ENCODE assay signal across 8 cellular contexts in the genomic region with DNA sequence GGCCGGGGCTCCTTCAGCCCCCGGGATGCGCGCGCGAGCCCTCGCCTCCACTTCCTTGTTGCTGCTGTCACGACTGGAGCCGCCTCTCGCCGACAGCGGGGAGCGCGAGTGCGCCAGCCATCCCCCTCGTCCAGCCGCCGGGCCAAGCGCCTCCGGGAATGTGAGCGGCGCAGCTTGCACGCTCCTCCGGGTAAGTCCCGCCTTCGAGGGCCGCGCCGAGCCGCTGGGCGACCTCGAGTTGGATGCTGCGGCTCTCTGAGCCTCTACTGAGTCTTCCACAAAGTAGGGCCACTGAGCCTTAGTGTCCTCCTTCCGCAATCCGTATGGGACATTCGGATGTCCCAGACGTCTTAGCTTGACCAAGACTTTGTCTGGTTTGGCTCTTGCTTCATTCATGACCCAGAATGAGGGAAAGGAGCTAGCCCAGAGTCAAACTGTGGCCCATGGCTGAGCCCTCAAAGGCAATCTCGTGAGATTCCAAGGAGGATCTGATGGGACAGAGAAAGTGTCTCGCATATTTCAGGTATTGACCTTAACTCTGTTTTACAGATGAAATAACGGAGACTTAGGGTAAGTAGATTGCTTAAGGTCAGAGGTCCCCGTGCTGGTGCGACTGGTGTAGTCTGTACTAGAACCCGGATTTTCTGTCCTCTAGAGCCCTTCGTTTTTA. TPM values are rescaled to one million over a fixed set of nuclear protein-coding genes. Genes with fewer than 3 reads are reported as not detected.
DNase-seq lines count a peak whose midpoint lies in the region; ATAC-seq and TF ChIP-seq lines count a peak whose summit lies in the region.

No MANE protein-coding gene starts in this region.

- H3K79me2 ChIP-seq in Loucy (ENCODE audit: insufficient read depth, low read length) = peaks cover 59% of the 10 kb centered on the region

- no peaks in the 10 kb centered on the region for H3K9me2 ChIP-seq in Loucy (replicated peaks; ENCODE audit: low read depth, low read length)

- peaks cover 38% of the 10 kb centered on the region for H4K20me1 ChIP-seq in Loucy (ENCODE audit: insufficient read depth, low read length, poor library complexity, severe bottlenecking)

- peak overlapping the region; percentile 89 for H3K9ac ChIP-seq in Loucy (ENCODE audit: low read depth, low read length, poor library complexity, severe bottlenecking)

- H3K4me3 ChIP-seq in Loucy (ENCODE audit: low read length, poor library complexity, severe bottlenecking) = peak overlapping the region; percentile 86
- H3K4me3 ChIP-seq in epithelial cell of esophagus (ENCODE audit: low read length) = peak overlapping the region; percentile 71
- H3K4me3 ChIP-seq in stomach = peak overlapping the region; percentile 59 to 99 (median 94)

- H2AFZ ChIP-seq in Loucy (ENCODE audit: low read length) = peak overlapping the region; percentile 83

- in situ Hi-C loops in ACHN (cut with HindIII; ENCODE audit: low pct_ligation_motif_present, low pct_unique_long_range_greater_than_20kb, low sequenced_read_pairs) = no loop called here

- H3K27me3 ChIP-seq in Loucy (ENCODE audit: insufficient read depth, low read length, poor library complexity, severe bottlenecking) (no peaks in the 10 kb centered on the region), stomach (no peaks in the 10 kb centered on the region)

- TF ChIP-seq CTCF in Loucy (conservative IDR thresholded peaks at IDR 0.05; ENCODE audit: low read length) (no peak), epithelial cell of esophagus (IDR thresholded peaks at IDR 0.05; ENCODE audit: insufficient read depth, low read depth, low read length, missing control alignments) (no peak), stomach (IDR thresholded peaks at IDR 0.05) (no peak)

- DNase-seq in ACHN (peak; percentile 46), epithelial cell of esophagus (ENCODE audit: low read depth) (peak; percentile 62), myocyte (ENCODE audit: low read depth) (peak; percentile 47), stomach (peak; percentile 50), GM19238 (ENCODE audit: insufficient read length, low spot score) (no peak)
- peak; percentile 74 for DNase-seq in activated CD8-positive, alpha-beta memory T cell treated with anti-CD3 and anti-CD28 coated beads for 24 hours

- H3K9me3 ChIP-seq in Loucy (ENCODE audit: insufficient read depth, low read depth, low read length) (no peaks in the 10 kb centered on the region), stomach (no peaks in the 10 kb centered on the region)

- H3K4me2 ChIP-seq in Loucy (ENCODE audit: low read depth, low read length, poor library complexity, severe bottlenecking) = peak overlapping the region; percentile 90

- WGBS in stomach, 5 donors = 0 to 1% (median 0%) methylated on average over 19 to 44 of the region's 44 CpGs

- H3K4me1 ChIP-seq in Loucy (ENCODE audit: insufficient read depth, low read length, poor library complexity, severe bottlenecking) (peaks cover 40% of the 10 kb centered on the region), stomach (peaks cover 25 to 48% (median 37%) of the 10 kb centered on the region in 4 donors)

- H3K27ac ChIP-seq in stomach = peak overlapping the region; percentile 76 to 96 (median 93)

- intact Hi-C loops in stomach (cut with DNase I; ENCODE audit: low total_unique reads) = no loop called here

- ATAC-seq in GM19397 (IDR thresholded peaks at IDR 0.05; ENCODE audit: unreplicated experiment) = peak; percentile 15

- no peak for TF ChIP-seq EP300 in stomach (IDR thresholded peaks at IDR 0.05)

- H3F3A ChIP-seq in Loucy (ENCODE audit: low read depth) = no peaks in the 10 kb centered on the region

- H3K36me3 ChIP-seq in Loucy (ENCODE audit: insufficient read depth, low read length) (peaks cover 12% of the 10 kb centered on the region; the same call in 1 of the 2 replicates), stomach (peaks cover 7 to 29% (median 23%) of the 10 kb centered on the region in 4 donors)

- no peak for TF ChIP-seq POLR2A in stomach (IDR thresholded peaks at IDR 0.05)

RNA-seq across cellular contexts. Expression of a gene that starts 0.6 kb away (rescaled TPM):
- total RNA-seq in myocyte = 43.3 and 48.1 TPM in 2 replicates
- polyA plus RNA-seq in myocyte (2012) = 41.9 TPM
- total RNA-seq in stomach = 10 to 100 TPM; 17.5 to 90.6 (median 52.0) TPM
- polyA plus RNA-seq in stomach = 10 to 100 TPM in 1 of 3 donors, 1 to 10 TPM in 2; 7.9 to 15.3 (median 10.0) TPM

RNA-seq across cellular contexts. Expression of a gene that starts 0.7 kb away (rescaled TPM):
- 5.0 and 6.7 TPM in 2 replicates for total RNA-seq in myocyte
- polyA plus RNA-seq in myocyte (2012) = 8.5 TPM
- 1 to 10 TPM in 2 of 5 donors, under 1 TPM in 2, not detected in 1; under 0.01 to 3.3 (median 1.6) TPM for total RNA-seq in stomach
- 1 to 10 TPM; 1.8 to 2.9 (median 2.9) TPM for polyA plus RNA-seq in stomach

RNA-seq across cellular contexts. Expression of a gene that starts 40.6 kb away (rescaled TPM):
- 14.2 and 16.9 TPM in 2 replicates for total RNA-seq in myocyte
- 10.9 TPM for polyA plus RNA-seq in myocyte (2012)
- total RNA-seq in stomach = 100 to 1,000 TPM in 1 of 5 donors, 10 to 100 TPM in 1, 1 to 10 TPM in 3; 3.6 to 135 (median 8.4) TPM
- 1 to 10 TPM in 2 of 3 donors, under 1 TPM in 1; 0.81 to 7.4 (median 1.2) TPM for polyA plus RNA-seq in stomach

RNA-seq across cellular contexts. Expression of a gene that starts 56.5 kb away (rescaled TPM):
- total RNA-seq in myocyte = 0.35 and 0.47 TPM in 2 replicates
- 0.67 TPM for polyA plus RNA-seq in myocyte (2012)
- total RNA-seq in stomach = under 1 TPM in 1 of 5 donors, not detected in 4; under 0.01 TPM
- under 1 TPM in 1 of 3 donors, not detected in 2; 0.80 TPM for polyA plus RNA-seq in stomach
